Comparison of ENCODE assay signal across 1 cellular context in the genomic region with DNA sequence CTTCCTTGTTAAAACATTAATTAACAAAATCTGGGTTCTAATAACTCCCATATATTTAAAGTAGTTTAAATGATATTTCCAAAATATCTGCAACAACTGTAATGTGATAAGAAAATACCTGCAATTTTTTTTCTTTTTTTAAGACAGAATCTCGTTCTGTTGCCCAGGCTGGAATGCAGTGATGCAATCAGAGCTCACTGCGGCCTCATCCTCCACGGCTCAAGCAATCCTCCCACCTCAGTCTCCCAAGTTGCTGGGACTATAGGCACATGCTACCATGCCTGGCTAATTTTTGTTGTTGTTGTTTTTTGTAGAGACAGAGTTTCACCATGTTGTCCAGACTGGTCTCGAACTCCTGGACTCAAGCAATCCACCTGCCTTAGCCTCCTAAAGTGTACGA.
TF ChIP-seq lines count a peak whose summit lies in the region.

No MANE protein-coding gene starts in this region.

TF ChIP-seq in H1, 55 proteins besides CTCF, POLR2A, EP300 and RAD21:
- TF ChIP-seq TEAD4 (IDR thresholded peaks at IDR 0.05; ENCODE audit: low read depth, low read length) (peak; percentile 31; the same call in 1 of the 2 replicates), EZH2 (IDR thresholded peaks at IDR 0.05; ENCODE audit: low read depth, low read length, severe bottlenecking) (no peak)
